7 cellular contexts compared by ENCODE assay signal in the genomic region with DNA sequence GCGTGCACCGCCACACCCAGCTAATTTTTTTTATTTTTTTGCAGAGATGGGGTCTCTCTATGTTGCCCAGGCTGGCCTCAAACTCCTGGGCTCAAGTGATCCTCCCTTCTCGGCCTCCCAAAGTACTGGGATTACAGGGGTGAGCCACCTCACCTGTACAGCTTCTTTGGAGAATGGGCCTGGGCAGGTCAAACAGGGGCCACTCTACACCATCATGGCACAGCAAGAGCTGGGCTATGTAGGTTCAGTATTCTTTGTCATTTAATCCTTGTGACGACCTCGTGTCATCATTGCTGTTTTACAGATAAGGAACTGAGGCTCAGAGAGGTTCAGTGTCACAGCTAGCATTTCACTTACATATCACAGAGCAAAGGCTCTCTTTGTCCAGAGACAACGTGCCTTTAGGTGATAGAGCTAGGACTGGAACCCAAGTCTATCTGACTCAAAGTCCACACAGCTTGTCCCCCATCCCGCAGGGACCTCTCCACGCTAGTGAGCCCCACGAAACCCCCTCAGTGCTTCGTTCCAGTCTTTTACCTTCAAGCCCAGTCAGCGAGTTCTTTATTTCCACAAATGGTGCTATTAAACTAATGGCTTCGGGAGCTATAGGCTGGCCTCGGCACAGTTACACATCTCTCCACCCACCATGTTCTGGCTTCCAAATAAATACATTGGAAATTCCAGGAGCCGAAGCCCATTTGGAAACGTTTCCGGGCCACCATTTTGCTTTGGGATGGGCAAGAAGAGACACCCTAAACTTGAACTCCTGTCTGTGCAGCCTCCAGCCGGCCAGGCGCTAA. TPM values are rescaled to one million over a fixed set of nuclear protein-coding genes. Genes with fewer than 3 reads are reported as not detected.
A peak's percentile ranks its signal among the peaks of the same experiment; 100 is the strongest.
DNase-seq lines count a peak whose midpoint lies in the region; ATAC-seq, FAIRE-seq and TF ChIP-seq lines count a peak whose summit lies in the region.

No MANE protein-coding gene starts in this region.

- peak; percentile 46; the same call in 1 of the 2 replicates for TF ChIP-seq POLR2A in Raji (IDR thresholded peaks at IDR 0.05; ENCODE audit: insufficient read depth, low read depth, low read length)

- H3K27ac ChIP-seq in GM23338 (ENCODE audit: low read depth) (no peak overlapping the region), epithelial cell of prostate (peak overlapping the region; percentile 73), small intestine (ENCODE audit: low read depth in 1 of 2, low read length in 1 of 2) (peak overlapping the region; percentile 43 to 54)

- H3K36me3 ChIP-seq in GM23338 (ENCODE audit: insufficient read depth): no peaks in the 10 kb centered on the region; the same call in 1 of the 2 replicates
- no peaks in the 10 kb centered on the region for H3K36me3 ChIP-seq in small intestine (ENCODE audit: control insufficient read depth in 2 of 2, insufficient read depth in 2 of 2, low read length in 2 of 2)

- no peak for FAIRE-seq in small intestine (lab: Jason Lieb, UNC)

- no peak for ATAC-seq in GM23338

- no peaks in the 10 kb centered on the region for H3K27me3 ChIP-seq in GM23338 (ENCODE audit: insufficient read depth)
- no peaks in the 10 kb centered on the region for H3K27me3 ChIP-seq in small intestine (ENCODE audit: control insufficient read depth in 2 of 2, insufficient read depth in 2 of 2, low read length in 2 of 2)

- DNase-seq in GM23338 (ENCODE audit: low spot score) (no peak), epithelial cell of prostate (ENCODE audit: low read depth, low spot score) (no peak), small intestine (no peak), DMS53 (lab: John Stamatoyannopoulos, UW) (no peak), germinal center (ENCODE audit: low spot score) (no peak), KG1 (lab: John Stamatoyannopoulos, UW) (no peak)

- H3K36me3 Mint-ChIP-seq in GM23338 (ENCODE audit: low read depth): peaks cover 1% of the 10 kb centered on the region; the same call in 1 of the 3 replicates

- H3K79me2 ChIP-seq in GM23338 (replicated peaks; ENCODE audit: insufficient read depth): no peaks in the 10 kb centered on the region

- H3K4me1 ChIP-seq in GM23338 (ENCODE audit: insufficient read depth): peaks cover 5% of the 10 kb centered on the region; the same call in 1 of the 2 replicates
- peaks cover 7 to 8% of the 10 kb centered on the region in 2 donors for H3K4me1 ChIP-seq in small intestine (ENCODE audit: control insufficient read depth in 2 of 2, insufficient read depth in 1 of 2, low read depth in 1 of 2, low read length in 1 of 2)

- H3K9me3 ChIP-seq in small intestine (ENCODE audit: control insufficient read depth, low read depth): no peaks in the 10 kb centered on the region

- H3K4me2 ChIP-seq in GM23338: no peak overlapping the region

- WGBS in small intestine, 3 donors: 79 to 80% (median 79%) methylated on average over 18 of the region's 18 CpGs

- TF ChIP-seq CTCF in GM23338 (conservative IDR thresholded peaks at IDR 0.05; ENCODE audit: low read depth in 2 of 2): no peak

- H2AFZ ChIP-seq in GM23338: peak overlapping the region; percentile 98

- H3K9me2 ChIP-seq in GM23338 (ENCODE audit: insufficient read depth): 0 out of 2 replicates have a peak, but pooled peaks cover 3% of the 10 kb centered on the region

- H3K27me3 Mint-ChIP-seq in GM23338 (ENCODE audit: insufficient read depth, low read depth, poor library complexity): peaks cover 12% of the 10 kb centered on the region

- H3K4me3 ChIP-seq in GM23338: no peak overlapping the region
- H3K4me3 ChIP-seq in small intestine (ENCODE audit: low read depth in 1 of 2, low read length in 2 of 2): no peak overlapping the region

- H4K20me1 ChIP-seq in GM23338 (replicated peaks; ENCODE audit: insufficient read depth): no peaks in the 10 kb centered on the region

- no peak overlapping the region for H3K4me3 Mint-ChIP-seq in GM23338

- H3K9me3 Mint-ChIP-seq in GM23338: peaks cover 4% of the 10 kb centered on the region

- H3K4me1 Mint-ChIP-seq in GM23338: peaks cover 9% of the 10 kb centered on the region

- no peak overlapping the region for H3K27ac Mint-ChIP-seq in GM23338

- no peaks in the 10 kb centered on the region for H3F3A ChIP-seq in GM23338 (replicated peaks; ENCODE audit: low read depth)

TF ChIP-seq in GM23338, 12 proteins besides CTCF, POLR2A, EP300 and RAD21:
- TF ChIP-seq POLR2AphosphoS5 (IDR thresholded peaks at IDR 0.05; ENCODE audit: low read depth) (no peak), ZNF462 (CRISPR knock-in tag; IDR thresholded peaks at IDR 0.05) (no peak)

RNA-seq across cellular contexts. Expression of gene MAP1LC3B2, which starts 0.7 kb away (rescaled TPM):
- total RNA-seq in GM23338 (2014; rRNA removed; shearing (Covaris generic)): 0.54 and 1.3 TPM in 2 replicates
- polyA plus RNA-seq in GM23338 (2016; fragmentation: Nextera tagmentation; extraction: Ambion mirVana) (6.7 and 9.4 TPM in 2 replicates), small intestine (1 to 10 TPM; 1.1 to 2.7 (median 1.6) TPM)
